Comparison of ENCODE assay signal across 16 cellular contexts in the genomic region with DNA sequence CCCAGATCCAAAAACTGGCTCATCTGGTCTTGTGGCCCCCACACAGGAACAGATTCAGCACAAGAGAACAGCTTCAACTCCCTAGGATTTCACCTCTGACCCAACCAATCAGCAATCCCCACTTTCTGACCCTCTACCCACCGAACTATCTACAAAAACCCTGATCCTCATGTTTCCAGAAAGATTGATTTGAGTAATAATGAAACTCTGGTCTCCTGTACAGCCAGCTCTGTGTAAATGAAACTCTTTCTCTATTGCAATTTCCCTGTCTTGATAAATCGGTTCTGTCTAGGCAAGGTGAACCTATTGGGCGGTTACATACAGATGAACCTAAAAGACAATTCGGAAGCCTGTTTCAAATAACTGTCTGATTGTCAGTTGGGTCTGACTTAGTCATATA.
A peak's percentile ranks its signal among the peaks of the same experiment; 100 is the strongest.
DNase-seq lines count a peak whose midpoint lies in the region; ATAC-seq and TF ChIP-seq lines count a peak whose summit lies in the region.
"Had no signal": no experiment of that assay in that cellular context is flagged by ENCODE, and none has a peak within 500 bp of the region (broad histone marks: within the 10 kb centered on the region; RNA-seq: fewer than 3 reads in every experiment).

No MANE protein-coding gene starts in this region.

- H3K9ac ChIP-seq in HUES6 (ENCODE audit: low read length) (peak overlapping the region; percentile 58), neural progenitor cell (no peak overlapping the region)

- H3K36me3 Mint-ChIP-seq in neural progenitor cell: peaks cover 2% of the 10 kb centered on the region
- no peaks in the 10 kb centered on the region for H3K36me3 Mint-ChIP-seq in activated CD4-positive, alpha-beta memory T cell treated with anti-CD3 and anti-CD28 coated beads for 36 hours
- H3K36me3 Mint-ChIP-seq: activated naive CD4-positive, alpha-beta T cell treated with anti-CD3 and anti-CD28 coated beads, Interleukin-2, amount 50 U/mL, for 24 hours; CD4-positive, alpha-beta memory T cell had no signal

- no peak for TF ChIP-seq CTCF in neural progenitor cell (IDR thresholded peaks at IDR 0.05)

- intact Hi-C loops in activated CD4-positive, alpha-beta memory T cell treated with anti-CD3 and anti-CD28 coated beads for 36 hours (cut with micrococcal nuclease): no loop called here

- peak overlapping the region; percentile 39; the same call in 1 of the 2 replicates for H3K4me3 ChIP-seq in HUES6 (ENCODE audit: low read depth, low read length)
- H3K4me3 ChIP-seq in neural progenitor cell: no peak overlapping the region

- no peaks in the 10 kb centered on the region for H3K27me3 ChIP-seq in HUES6 (ENCODE audit: control insufficient read depth, insufficient read depth, low read length)
- no peaks in the 10 kb centered on the region for H3K27me3 ChIP-seq in neural progenitor cell

- POLR2A ChIA-PET in activated CD4-positive, alpha-beta memory T cell treated with anti-CD3 and anti-CD28 coated beads for 36 hours (lab: Charles Lee): no interaction called here

- DNase-seq in neural progenitor cell (ENCODE audit: low spot score) (no peak), NCI-H2029 (lab: John Stamatoyannopoulos, UW) (no peak), glomerular visceral epithelial cell (ENCODE audit: extremely low spot score) (no peak)
- no peak for DNase-seq in stimulated activated naive CD4-positive, alpha-beta T cell (lab: John Stamatoyannopoulos, UW)
- no peak for DNase-seq in activated CD4-positive, alpha-beta memory T cell treated with anti-CD3 and anti-CD28 coated beads for 36 hours
- DNase-seq: activated CD8-positive, alpha-beta T cell treated with anti-CD3 and anti-CD28 coated beads for 36 hours; CD4-positive, alpha-beta memory T cell; islet precursor cell; NCI-H1694; stimulated activated CD4-positive, alpha-beta T cell treated with anti-CD3 and anti-CD28 coated beads, Interleukin-12 subunit alpha, Interleukin-12 subunit beta, amount 100 ng/mL, for 4 hours; T-helper 17 cell had no signal

- H3K9me3 Mint-ChIP-seq in neural progenitor cell: no peaks in the 10 kb centered on the region
- peaks cover 1% of the 10 kb centered on the region for H3K9me3 Mint-ChIP-seq in activated CD4-positive, alpha-beta memory T cell treated with anti-CD3 and anti-CD28 coated beads for 36 hours
- H3K9me3 Mint-ChIP-seq: activated CD8-positive, alpha-beta T cell treated with anti-CD3 and anti-CD28 coated beads for 36 hours; activated naive CD4-positive, alpha-beta T cell treated with anti-CD3 and anti-CD28 coated beads, Interleukin-2, amount 50 U/mL, for 24 hours; nephron had no signal

- no peaks in the 10 kb centered on the region for H3K36me3 ChIP-seq in HUES6 (ENCODE audit: control insufficient read depth, insufficient read depth, low read length)
- H3K36me3 ChIP-seq in neural progenitor cell: no peaks in the 10 kb centered on the region

- CTCF ChIA-PET in activated CD4-positive, alpha-beta memory T cell treated with anti-CD3 and anti-CD28 coated beads for 36 hours (lab: Charles Lee): no interaction called here

- H3K4me1 ChIP-seq in HUES6 (ENCODE audit: control insufficient read depth, insufficient read depth, low read length): peaks cover 37% of the 10 kb centered on the region
- H3K4me1 ChIP-seq in neural progenitor cell: peaks cover 7% of the 10 kb centered on the region

- H2AFZ ChIP-seq in neural progenitor cell (replicated peaks): peak overlapping the region; percentile 87

- peaks cover 2% of the 10 kb centered on the region; the same call in 1 of the 2 replicates for H3K9me3 ChIP-seq in HUES6 (ENCODE audit: control insufficient read depth, insufficient read depth, low read depth, low read length)
- no peaks in the 10 kb centered on the region for H3K9me3 ChIP-seq in neural progenitor cell (ENCODE audit: low read depth)

- H3F3A ChIP-seq in neural progenitor cell (ENCODE audit: low read depth): peaks cover 4% of the 10 kb centered on the region

- H3K4me1 Mint-ChIP-seq in neural progenitor cell: no peaks in the 10 kb centered on the region
- H3K4me1 Mint-ChIP-seq in activated CD4-positive, alpha-beta memory T cell treated with anti-CD3 and anti-CD28 coated beads for 36 hours (ENCODE audit: low read depth): no peaks in the 10 kb centered on the region
- H3K4me1 Mint-ChIP-seq: activated naive CD4-positive, alpha-beta T cell treated with anti-CD3 and anti-CD28 coated beads, Interleukin-2, amount 50 U/mL, for 24 hours; nephron had no signal

- no peak overlapping the region for H3K4me3 Mint-ChIP-seq in neural progenitor cell
- H3K4me3 Mint-ChIP-seq in activated CD4-positive, alpha-beta memory T cell treated with anti-CD3 and anti-CD28 coated beads for 36 hours: no peak overlapping the region
- H3K4me3 Mint-ChIP-seq: activated CD8-positive, alpha-beta T cell treated with anti-CD3 and anti-CD28 coated beads for 36 hours; activated naive CD4-positive, alpha-beta T cell treated with anti-CD3 and anti-CD28 coated beads, Interleukin-2, amount 50 U/mL, for 24 hours; CD4-positive, alpha-beta memory T cell; nephron; T-helper 17 cell had no signal

- peak overlapping the region; percentile 96 for H3K27ac ChIP-seq in HUES6 (ENCODE audit: low read depth, low read length)
- H3K27ac ChIP-seq in neural progenitor cell: no peak overlapping the region

- H3K79me2 ChIP-seq in neural progenitor cell (ENCODE audit: low read depth): no peaks in the 10 kb centered on the region

- ATAC-seq in GM18873 (IDR thresholded peaks at IDR 0.05; ENCODE audit: low FRiP score, unreplicated experiment): peak; percentile 35
- peak; percentile 29 for ATAC-seq in HG02763 (IDR thresholded peaks at IDR 0.05; ENCODE audit: unreplicated experiment)
- ATAC-seq: activated CD8-positive, alpha-beta T cell treated with anti-CD3 and anti-CD28 coated beads for 36 hours; T-helper 17 cell had no signal

- no peak overlapping the region for H3K27ac Mint-ChIP-seq in neural progenitor cell
- no peak overlapping the region for H3K27ac Mint-ChIP-seq in activated CD4-positive, alpha-beta memory T cell treated with anti-CD3 and anti-CD28 coated beads for 36 hours
- H3K27ac Mint-ChIP-seq: activated CD8-positive, alpha-beta T cell treated with anti-CD3 and anti-CD28 coated beads for 36 hours; activated naive CD4-positive, alpha-beta T cell treated with anti-CD3 and anti-CD28 coated beads, Interleukin-2, amount 50 U/mL, for 24 hours; nephron; T-helper 17 cell had no signal

- H4K20me1 ChIP-seq in neural progenitor cell (ENCODE audit: low read depth): no peaks in the 10 kb centered on the region

- no peaks in the 10 kb centered on the region for H3K27me3 Mint-ChIP-seq in neural progenitor cell (ENCODE audit: insufficient read depth, low read depth)
- H3K27me3 Mint-ChIP-seq in activated CD4-positive, alpha-beta memory T cell treated with anti-CD3 and anti-CD28 coated beads for 36 hours: peaks cover 2% of the 10 kb centered on the region
- H3K27me3 Mint-ChIP-seq: activated CD8-positive, alpha-beta T cell treated with anti-CD3 and anti-CD28 coated beads for 36 hours had no signal

- H3K4me2 ChIP-seq in neural progenitor cell: no peak overlapping the region
